Comparison of ENCODE assay signal across 9 cellular contexts in the genomic region with DNA sequence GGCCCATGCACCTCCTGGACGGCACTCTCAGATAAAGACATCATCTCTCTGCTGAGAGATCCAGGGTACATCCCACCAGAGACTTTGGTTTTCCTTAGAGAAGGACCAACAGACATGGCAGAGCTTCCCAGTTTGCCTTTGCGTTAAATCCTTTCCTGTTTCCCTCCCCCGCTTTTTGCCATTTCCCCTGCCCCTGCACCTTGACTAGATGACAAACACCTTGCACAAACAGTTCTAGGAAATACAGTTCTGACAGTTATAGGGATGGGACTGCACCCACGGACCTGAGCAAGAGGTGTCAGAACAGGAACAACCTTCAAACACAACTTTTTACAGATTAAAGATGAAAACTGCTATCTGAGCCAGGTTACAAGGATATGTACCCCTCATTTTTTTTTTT.
"Had no signal": no experiment of that assay in that cellular context is flagged by ENCODE, and none has a peak within 500 bp of the region (broad histone marks: within the 10 kb centered on the region; RNA-seq: fewer than 3 reads in every experiment).

No MANE protein-coding gene starts in this region.

- FAIRE-seq: HTR-8/SVneo, K562 had no signal

- H3K27ac Mint-ChIP-seq: HFFc6 had no signal

- H3K4me3 ChIP-seq: GM23248, HAP-1, K562 had no signal

- H3K27ac ChIP-seq: GM23248 had no signal

- H2AFZ ChIP-seq: GM23248 had no signal

- ATAC-seq: HCT116, K562 had no signal

- DNase-seq: GM23248, GOT3, H7, HFFc6, IMR-90 had no signal

- H3K4me1 ChIP-seq: HAP-1 had no signal

- H3K36me3 ChIP-seq: HAP-1 had no signal

- H3K9ac ChIP-seq: GM23248 had no signal

- H3K4me3 Mint-ChIP-seq: HFFc6 had no signal

- H3K9me3 ChIP-seq: HAP-1 had no signal
